1 cellular context compared by ENCODE assay signal in the genomic region with DNA sequence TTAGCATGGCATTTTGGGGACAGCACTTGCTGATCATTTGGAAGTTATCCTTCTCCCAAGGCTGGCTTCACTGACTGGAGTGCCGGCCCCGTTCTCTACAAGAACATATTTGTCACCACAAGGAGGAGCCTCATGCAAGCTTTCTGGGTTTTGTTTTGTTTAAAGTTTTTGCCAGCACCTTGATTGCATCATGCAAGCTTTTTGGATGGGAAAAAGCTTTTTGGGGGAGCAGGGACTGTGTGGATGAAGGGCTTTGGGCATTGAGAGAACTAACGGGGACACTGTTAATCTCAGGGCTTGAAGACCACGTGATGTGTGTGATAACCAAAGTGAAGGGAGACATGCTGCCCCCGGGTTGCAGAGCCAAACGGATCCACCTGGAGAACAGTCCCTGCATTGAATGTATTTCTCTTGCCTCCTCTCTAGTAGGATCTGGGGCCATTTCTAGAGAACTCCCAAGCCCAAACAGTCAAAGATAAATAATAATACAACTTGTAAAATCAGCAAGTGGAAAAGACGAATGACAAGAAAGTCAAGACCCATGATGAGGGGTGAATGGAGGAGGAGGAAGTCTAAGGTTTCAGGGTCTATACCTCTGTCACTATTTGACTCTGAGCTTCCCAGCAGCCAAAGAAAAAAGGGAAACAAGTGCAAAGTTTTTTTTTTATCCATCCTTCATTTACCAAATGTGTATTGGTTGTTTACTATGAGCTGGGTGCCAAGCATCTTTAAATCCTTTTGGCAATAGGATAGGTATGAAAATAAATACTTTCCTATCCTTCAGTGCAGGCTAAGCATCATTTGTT.
TF ChIP-seq lines count a peak whose summit lies in the region.

No MANE protein-coding gene starts in this region.

TF ChIP-seq in K562, 482 proteins besides CTCF, POLR2A, EP300 and RAD21 (continued from another document and continues in another):
- TF ChIP-seq, protein P1, sequence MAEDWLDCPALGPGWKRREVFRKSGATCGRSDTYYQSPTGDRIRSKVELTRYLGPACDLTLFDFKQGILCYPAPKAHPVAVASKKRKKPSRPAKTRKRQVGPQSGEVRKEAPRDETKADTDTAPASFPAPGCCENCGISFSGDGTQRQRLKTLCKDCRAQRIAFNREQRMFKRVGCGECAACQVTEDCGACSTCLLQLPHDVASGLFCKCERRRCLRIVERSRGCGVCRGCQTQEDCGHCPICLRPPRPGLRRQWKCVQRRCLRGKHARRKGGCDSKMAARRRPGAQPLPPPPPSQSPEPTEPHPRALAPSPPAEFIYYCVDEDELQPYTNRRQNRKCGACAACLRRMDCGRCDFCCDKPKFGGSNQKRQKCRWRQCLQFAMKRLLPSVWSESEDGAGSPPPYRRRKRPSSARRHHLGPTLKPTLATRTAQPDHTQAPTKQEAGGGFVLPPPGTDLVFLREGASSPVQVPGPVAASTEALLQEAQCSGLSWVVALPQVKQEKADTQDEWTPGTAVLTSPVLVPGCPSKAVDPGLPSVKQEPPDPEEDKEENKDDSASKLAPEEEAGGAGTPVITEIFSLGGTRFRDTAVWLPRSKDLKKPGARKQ (CRISPR knock-in tag; IDR thresholded peaks at IDR 0.05), result no peak
- peak; percentile 81 for TF ChIP-seq EP400 (IDR thresholded peaks at IDR 0.05)
- TF ChIP-seq XRCC4 (IDR thresholded peaks at IDR 0.05; ENCODE audit: extremely low read depth, insufficient read depth, insufficient read length), result no peak
- TF ChIP-seq, protein P2, sequence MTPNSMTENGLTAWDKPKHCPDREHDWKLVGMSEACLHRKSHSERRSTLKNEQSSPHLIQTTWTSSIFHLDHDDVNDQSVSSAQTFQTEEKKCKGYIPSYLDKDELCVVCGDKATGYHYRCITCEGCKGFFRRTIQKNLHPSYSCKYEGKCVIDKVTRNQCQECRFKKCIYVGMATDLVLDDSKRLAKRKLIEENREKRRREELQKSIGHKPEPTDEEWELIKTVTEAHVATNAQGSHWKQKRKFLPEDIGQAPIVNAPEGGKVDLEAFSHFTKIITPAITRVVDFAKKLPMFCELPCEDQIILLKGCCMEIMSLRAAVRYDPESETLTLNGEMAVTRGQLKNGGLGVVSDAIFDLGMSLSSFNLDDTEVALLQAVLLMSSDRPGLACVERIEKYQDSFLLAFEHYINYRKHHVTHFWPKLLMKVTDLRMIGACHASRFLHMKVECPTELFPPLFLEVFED (CRISPR knock-in tag; conservative IDR thresholded peaks at IDR 0.05), result no peak
- TF ChIP-seq LCOR (CRISPR knock-in tag; IDR thresholded peaks at IDR 0.05), result peak; percentile 84; the same call in 1 of the 2 replicates
- no peak for TF ChIP-seq ZZZ3 (IDR thresholded peaks at IDR 0.05)
- TF ChIP-seq ZNF584 (CRISPR knock-in tag; IDR thresholded peaks at IDR 0.05; ENCODE audit: low read depth), result no peak
- TF ChIP-seq, protein P3, sequence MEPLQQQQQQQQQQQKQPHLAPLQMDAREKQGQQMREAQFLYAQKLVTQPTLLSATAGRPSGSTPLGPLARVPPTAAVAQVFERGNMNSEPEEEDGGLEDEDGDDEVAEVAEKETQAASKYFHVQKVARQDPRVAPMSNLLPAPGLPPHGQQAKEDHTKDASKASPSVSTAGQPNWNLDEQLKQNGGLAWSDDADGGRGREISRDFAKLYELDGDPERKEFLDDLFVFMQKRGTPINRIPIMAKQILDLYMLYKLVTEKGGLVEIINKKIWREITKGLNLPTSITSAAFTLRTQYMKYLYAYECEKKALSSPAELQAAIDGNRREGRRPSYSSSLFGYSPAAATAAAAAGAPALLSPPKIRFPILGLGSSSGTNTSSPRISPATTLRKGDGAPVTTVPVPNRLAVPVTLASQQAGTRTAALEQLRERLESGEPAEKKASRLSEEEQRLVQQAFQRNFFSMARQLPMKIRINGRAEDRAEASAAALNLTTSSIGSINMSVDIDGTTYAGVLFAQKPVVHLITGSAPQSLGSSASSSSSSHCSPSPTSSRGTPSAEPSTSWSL (CRISPR knock-in tag; IDR thresholded peaks at IDR 0.05; ENCODE audit: borderline replicate concordance), result no peak
- no peak for TF ChIP-seq MTA1 (IDR thresholded peaks at IDR 0.05; ENCODE audit: borderline replicate concordance)
- peak; percentile 50 for TF ChIP-seq SMC3 (conservative IDR thresholded peaks at IDR 0.05; ENCODE audit: insufficient read depth, low read depth, low read length)
- no peak for TF ChIP-seq RBM39 (optimal IDR thresholded peaks at IDR 0.05; ENCODE audit: low read depth, low read length)
- no peak for TF ChIP-seq TCFL5 (CRISPR knock-in tag; conservative IDR thresholded peaks at IDR 0.05)
- TF ChIP-seq, protein P4, sequence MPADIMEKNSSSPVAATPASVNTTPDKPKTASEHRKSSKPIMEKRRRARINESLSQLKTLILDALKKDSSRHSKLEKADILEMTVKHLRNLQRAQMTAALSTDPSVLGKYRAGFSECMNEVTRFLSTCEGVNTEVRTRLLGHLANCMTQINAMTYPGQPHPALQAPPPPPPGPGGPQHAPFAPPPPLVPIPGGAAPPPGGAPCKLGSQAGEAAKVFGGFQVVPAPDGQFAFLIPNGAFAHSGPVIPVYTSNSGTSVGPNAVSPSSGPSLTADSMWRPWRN (IDR thresholded peaks at IDR 0.05; ENCODE audit: low read depth), result no peak
- TF ChIP-seq TAF9B (IDR thresholded peaks at IDR 0.05; ENCODE audit: partially characterized antibody), result no peak
- TF ChIP-seq ZNF41 (CRISPR knock-in tag; conservative IDR thresholded peaks at IDR 0.05), result no peak
- no peak for TF ChIP-seq TSC22D4 (tag; IDR thresholded peaks at IDR 0.05)
- 0 out of 2 replicates have a peak, but pooled peaks have one; percentile 49 for TF ChIP-seq JUN (IDR thresholded peaks at IDR 0.05; ENCODE audit: borderline replicate concordance, low read depth, low read length)
- TF ChIP-seq JUN (CRISPR knock-in tag; IDR thresholded peaks at IDR 0.05; ENCODE audit: borderline replicate concordance), result no peak
- no peak for TF ChIP-seq MCM3 (IDR thresholded peaks at IDR 0.05)
- TF ChIP-seq CXXC5 (CRISPR knock-in tag; IDR thresholded peaks at IDR 0.05), result no peak; the same call in 1 of the 2 replicates
- no peak for TF ChIP-seq MAFF (IDR thresholded peaks at IDR 0.05; ENCODE audit: low read length)
- TF ChIP-seq, protein P5, sequence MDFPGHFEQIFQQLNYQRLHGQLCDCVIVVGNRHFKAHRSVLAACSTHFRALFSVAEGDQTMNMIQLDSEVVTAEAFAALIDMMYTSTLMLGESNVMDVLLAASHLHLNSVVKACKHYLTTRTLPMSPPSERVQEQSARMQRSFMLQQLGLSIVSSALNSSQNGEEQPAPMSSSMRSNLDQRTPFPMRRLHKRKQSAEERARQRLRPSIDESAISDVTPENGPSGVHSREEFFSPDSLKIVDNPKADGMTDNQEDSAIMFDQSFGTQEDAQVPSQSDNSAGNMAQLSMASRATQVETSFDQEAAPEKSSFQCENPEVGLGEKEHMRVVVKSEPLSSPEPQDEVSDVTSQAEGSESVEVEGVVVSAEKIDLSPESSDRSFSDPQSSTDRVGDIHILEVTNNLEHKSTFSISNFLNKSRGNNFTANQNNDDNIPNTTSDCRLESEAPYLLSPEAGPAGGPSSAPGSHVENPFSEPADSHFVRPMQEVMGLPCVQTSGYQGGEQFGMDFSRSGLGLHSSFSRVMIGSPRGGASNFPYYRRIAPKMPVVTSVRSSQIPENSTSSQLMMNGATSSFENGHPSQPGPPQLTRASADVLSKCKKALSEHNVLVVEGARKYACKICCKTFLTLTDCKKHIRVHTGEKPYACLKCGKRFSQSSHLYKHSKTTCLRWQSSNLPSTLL (IDR thresholded peaks at IDR 0.05), result no peak
- TF ChIP-seq ZNF707 (CRISPR knock-in tag; conservative IDR thresholded peaks at IDR 0.05), result no peak
- no peak for TF ChIP-seq MAFG (tag; conservative IDR thresholded peaks at IDR 0.05)
- TF ChIP-seq MYBL2 (IDR thresholded peaks at IDR 0.05; ENCODE audit: low read depth), result no peak
- TF ChIP-seq MYBL2 (CRISPR knock-in tag; IDR thresholded peaks at IDR 0.05; ENCODE audit: borderline replicate concordance), result no peak
- TF ChIP-seq COPS2 (conservative IDR thresholded peaks at IDR 0.05), result no peak
- TF ChIP-seq FIP1L1 (IDR thresholded peaks at IDR 0.05; ENCODE audit: low read depth, low read length, poor library complexity, severe bottlenecking), result no peak
- TF ChIP-seq, protein P6, sequence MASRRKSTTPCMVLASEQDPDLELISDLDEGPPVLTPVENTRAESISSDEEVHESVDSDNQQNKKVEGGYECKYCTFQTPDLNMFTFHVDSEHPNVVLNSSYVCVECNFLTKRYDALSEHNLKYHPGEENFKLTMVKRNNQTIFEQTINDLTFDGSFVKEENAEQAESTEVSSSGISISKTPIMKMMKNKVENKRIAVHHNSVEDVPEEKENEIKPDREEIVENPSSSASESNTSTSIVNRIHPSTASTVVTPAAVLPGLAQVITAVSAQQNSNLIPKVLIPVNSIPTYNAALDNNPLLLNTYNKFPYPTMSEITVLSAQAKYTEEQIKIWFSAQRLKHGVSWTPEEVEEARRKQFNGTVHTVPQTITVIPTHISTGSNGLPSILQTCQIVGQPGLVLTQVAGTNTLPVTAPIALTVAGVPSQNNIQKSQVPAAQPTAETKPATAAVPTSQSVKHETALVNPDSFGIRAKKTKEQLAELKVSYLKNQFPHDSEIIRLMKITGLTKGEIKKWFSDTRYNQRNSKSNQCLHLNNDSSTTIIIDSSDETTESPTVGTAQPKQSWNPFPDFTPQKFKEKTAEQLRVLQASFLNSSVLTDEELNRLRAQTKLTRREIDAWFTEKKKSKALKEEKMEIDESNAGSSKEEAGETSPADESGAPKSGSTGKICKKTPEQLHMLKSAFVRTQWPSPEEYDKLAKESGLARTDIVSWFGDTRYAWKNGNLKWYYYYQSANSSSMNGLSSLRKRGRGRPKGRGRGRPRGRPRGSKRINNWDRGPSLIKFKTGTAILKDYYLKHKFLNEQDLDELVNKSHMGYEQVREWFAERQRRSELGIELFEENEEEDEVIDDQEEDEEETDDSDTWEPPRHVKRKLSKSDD (conservative IDR thresholded peaks at IDR 0.05; ENCODE audit: low read length), result no peak
- no peak for TF ChIP-seq NCOR1 (IDR thresholded peaks at IDR 0.05)
- TF ChIP-seq, protein P7, sequence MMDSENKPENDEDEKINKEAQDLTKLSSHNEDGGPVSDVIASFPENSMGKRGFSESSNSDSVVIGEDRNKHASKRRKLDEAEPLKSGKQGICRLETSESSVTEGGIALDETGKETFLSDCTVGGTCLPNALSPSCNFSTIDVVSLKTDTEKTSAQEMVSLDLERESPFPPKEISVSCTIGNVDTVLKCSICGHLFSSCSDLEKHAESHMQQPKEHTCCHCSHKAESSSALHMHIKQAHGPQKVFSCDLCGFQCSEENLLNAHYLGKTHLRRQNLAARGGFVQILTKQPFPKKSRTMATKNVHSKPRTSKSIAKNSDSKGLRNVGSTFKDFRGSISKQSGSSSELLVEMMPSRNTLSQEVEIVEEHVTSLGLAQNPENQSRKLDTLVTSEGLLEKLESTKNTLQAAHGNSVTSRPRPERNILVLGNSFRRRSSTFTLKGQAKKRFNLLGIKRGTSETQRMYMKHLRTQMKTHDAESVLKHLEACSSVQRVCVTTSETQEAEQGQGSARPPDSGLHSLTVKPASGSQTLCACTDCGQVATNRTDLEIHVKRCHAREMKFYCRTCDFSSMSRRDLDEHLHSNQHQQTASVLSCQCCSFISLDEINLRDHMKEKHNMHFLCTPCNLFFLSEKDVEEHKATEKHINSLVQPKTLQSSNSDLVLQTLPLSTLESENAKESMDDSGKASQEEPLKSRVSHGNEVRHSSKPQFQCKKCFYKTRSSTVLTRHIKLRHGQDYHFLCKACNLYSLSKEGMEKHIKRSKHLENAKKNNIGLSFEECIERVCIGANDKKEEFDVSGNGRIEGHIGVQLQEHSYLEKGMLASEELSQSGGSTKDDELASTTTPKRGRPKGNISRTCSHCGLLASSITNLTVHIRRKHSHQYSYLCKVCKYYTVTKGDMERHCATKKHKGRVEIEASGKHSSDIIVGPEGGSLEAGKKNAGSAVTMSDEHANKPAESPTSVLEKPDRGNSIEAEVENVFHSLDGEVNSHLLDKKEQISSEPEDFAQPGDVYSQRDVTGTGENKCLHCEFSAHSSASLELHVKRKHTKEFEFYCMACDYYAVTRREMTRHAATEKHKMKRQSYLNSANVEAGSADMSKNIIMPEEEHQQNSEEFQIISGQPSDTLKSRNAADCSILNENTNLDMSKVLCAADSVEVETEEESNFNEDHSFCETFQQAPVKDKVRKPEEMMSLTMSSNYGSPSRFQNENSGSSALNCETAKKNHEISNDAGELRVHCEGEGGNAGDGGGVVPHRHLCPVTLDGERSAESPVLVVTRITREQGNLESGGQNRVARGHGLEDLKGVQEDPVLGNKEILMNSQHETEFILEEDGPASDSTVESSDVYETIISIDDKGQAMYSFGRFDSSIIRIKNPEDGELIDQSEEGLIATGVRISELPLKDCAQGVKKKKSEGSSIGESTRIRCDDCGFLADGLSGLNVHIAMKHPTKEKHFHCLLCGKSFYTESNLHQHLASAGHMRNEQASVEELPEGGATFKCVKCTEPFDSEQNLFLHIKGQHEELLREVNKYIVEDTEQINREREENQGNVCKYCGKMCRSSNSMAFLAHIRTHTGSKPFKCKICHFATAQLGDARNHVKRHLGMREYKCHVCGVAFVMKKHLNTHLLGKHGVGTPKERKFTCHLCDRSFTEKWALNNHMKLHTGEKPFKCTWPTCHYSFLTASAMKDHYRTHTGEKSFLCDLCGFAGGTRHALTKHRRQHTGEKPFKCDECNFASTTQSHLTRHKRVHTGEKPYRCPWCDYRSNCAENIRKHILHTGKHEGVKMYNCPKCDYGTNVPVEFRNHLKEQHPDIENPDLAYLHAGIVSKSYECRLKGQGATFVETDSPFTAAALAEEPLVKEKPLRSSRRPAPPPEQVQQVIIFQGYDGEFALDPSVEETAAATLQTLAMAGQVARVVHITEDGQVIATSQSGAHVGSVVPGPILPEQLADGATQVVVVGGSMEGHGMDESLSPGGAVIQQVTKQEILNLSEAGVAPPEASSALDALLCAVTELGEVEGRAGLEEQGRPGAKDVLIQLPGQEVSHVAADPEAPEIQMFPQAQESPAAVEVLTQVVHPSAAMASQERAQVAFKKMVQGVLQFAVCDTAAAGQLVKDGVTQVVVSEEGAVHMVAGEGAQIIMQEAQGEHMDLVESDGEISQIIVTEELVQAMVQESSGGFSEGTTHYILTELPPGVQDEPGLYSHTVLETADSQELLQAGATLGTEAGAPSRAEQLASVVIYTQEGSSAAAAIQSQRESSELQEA (IDR thresholded peaks at IDR 0.05; ENCODE audit: low read depth), result no peak
- no peak for TF ChIP-seq ZNF384 (IDR thresholded peaks at IDR 0.05; ENCODE audit: low read depth, low read length)
- TF ChIP-seq ZNF445 (CRISPR knock-in tag; IDR thresholded peaks at IDR 0.05; ENCODE audit: low read depth), result no peak
- TF ChIP-seq PURB (CRISPR knock-in tag; IDR thresholded peaks at IDR 0.05; ENCODE audit: low read depth), result no peak
- no peak for TF ChIP-seq POLR2H (tag; IDR thresholded peaks at IDR 0.05; ENCODE audit: low read depth)
- no peak for TF ChIP-seq HDAC1 (IDR thresholded peaks at IDR 0.05)
- no peak for TF ChIP-seq ETV6 (IDR thresholded peaks at IDR 0.05; ENCODE audit: borderline replicate concordance in 1 of 2, low read depth in 2 of 2, low read length in 1 of 2)
- no peak for TF ChIP-seq ETV6 (CRISPR knock-in tag; IDR thresholded peaks at IDR 0.05; ENCODE audit: borderline replicate concordance)
- TF ChIP-seq ZNF778 (CRISPR knock-in tag; IDR thresholded peaks at IDR 0.05), result no peak
- TF ChIP-seq ZEB2 (IDR thresholded peaks at IDR 0.05), result peak; percentile 88
- no peak for TF ChIP-seq ZNF165 (CRISPR knock-in tag; IDR thresholded peaks at IDR 0.05; ENCODE audit: borderline replicate concordance)
- TF ChIP-seq FOXK2 (conservative IDR thresholded peaks at IDR 0.05 in 1 of 2, IDR thresholded peaks at IDR 0.05 in 1 of 2; ENCODE audit: low read depth in 2 of 2), result peak in 1 of 2 experiments; percentile 16; a peak in 1 of 4 replicates
